25 cellular contexts compared by ENCODE assay signal in genomic region chr9:16205455-16205854, GRCh38.
"Had no signal": no experiment of that assay in that cellular context is flagged by ENCODE, and none has a peak within 500 bp of the region (broad histone marks: within the 10 kb centered on the region; RNA-seq: fewer than 3 reads in every experiment).

No MANE protein-coding gene starts in this region.

- H3K27me3 ChIP-seq: left lung, ovary, right atrium auricular region, right lobe of liver, suprapubic skin, tibial artery, upper lobe of right lung had no signal

- H3K36me3 ChIP-seq: left lung, lower lobe of right lung, ovary, right atrium auricular region, right lobe of liver, suprapubic skin, thoracic aorta, tibial artery, upper lobe of right lung had no signal

- ATAC-seq: left colon, left lung, lower lobe of right lung, natural killer cell, right lobe of liver had no signal

- H3K9me3 ChIP-seq: left lung, lower lobe of right lung, ovary, right atrium auricular region, right lobe of liver, suprapubic skin, thoracic aorta, tibial artery, upper lobe of right lung had no signal

- H3K4me1 Mint-ChIP-seq: naive B cell had no signal

- DNase-seq: hypothalamus; immature natural killer cell; kidney; left colon; left lung; lower lobe of right lung; mammary epithelial cell; mesendoderm; naive B cell; natural killer cell; ovary; right lobe of liver; stimulated activated CD4-positive, alpha-beta T cell treated with anti-CD3 and anti-CD28 coated beads, Interleukin-1b, Interleukin-23, amount 100 ng/mL, for 48 hours; stimulated activated CD4-positive, alpha-beta T cell treated with anti-CD3 and anti-CD28 coated beads, Interleukin-2, amount 100 ng/mL, for 48 hours; stimulated activated naive CD4-positive, alpha-beta T cell; tibial artery; trophoblast cell; upper lobe of right lung had no signal

- H3K4me3 ChIP-seq: left lung, lower lobe of right lung, ovary, right atrium auricular region, right lobe of liver, smooth muscle cell, suprapubic skin, thoracic aorta, tibial artery, upper lobe of right lung had no signal

- H3K36me3 Mint-ChIP-seq: immature natural killer cell, naive B cell, natural killer cell had no signal

- H3K27me3 Mint-ChIP-seq: naive B cell; stimulated activated naive CD8-positive, alpha-beta T cell treated with anti-CD3 and anti-CD28 coated beads, Interleukin-15, Interleukin-2, amounts not matched to agents 100 ng/mL and 50 ng/mL, for 24 hours had no signal

- H3K4me3 Mint-ChIP-seq: immature natural killer cell; mesothelial cell of epicardium; naive B cell; natural killer cell; stimulated activated naive CD8-positive, alpha-beta T cell treated with anti-CD3 and anti-CD28 coated beads, Interleukin-15, Interleukin-2, amounts not matched to agents 100 ng/mL and 50 ng/mL, for 24 hours had no signal

- H3K27ac Mint-ChIP-seq: immature natural killer cell; mesothelial cell of epicardium; naive B cell; natural killer cell; progenitor cell of endocrine pancreas; stimulated activated naive CD8-positive, alpha-beta T cell treated with anti-CD3 and anti-CD28 coated beads, Interleukin-15, Interleukin-2, amounts not matched to agents 100 ng/mL and 50 ng/mL, for 24 hours had no signal

- H3K9me3 Mint-ChIP-seq: natural killer cell; stimulated activated naive CD8-positive, alpha-beta T cell treated with anti-CD3 and anti-CD28 coated beads, Interleukin-15, Interleukin-2, amounts not matched to agents 100 ng/mL and 50 ng/mL, for 24 hours had no signal
